1 cellular context compared by ENCODE assay signal in genomic region chr7:121157341-121157751, GRCh38.
TF ChIP-seq lines count a peak whose summit lies in the region.

No MANE protein-coding gene starts in this region.

TF ChIP-seq in K562, 482 proteins besides CTCF, POLR2A, EP300 and RAD21 (continued from another document and continues in another):
- TF ChIP-seq TSHZ1 (CRISPR knock-in tag; IDR thresholded peaks at IDR 0.05), result no peak
- TF ChIP-seq LCOR (CRISPR knock-in tag; IDR thresholded peaks at IDR 0.05), result peak; percentile 36; the same call in 1 of the 2 replicates
- TF ChIP-seq OTX1 (CRISPR knock-in tag; IDR thresholded peaks at IDR 0.05), result peak; percentile 57; the same call in 1 of the 2 replicates
- TF ChIP-seq KAT2B (IDR thresholded peaks at IDR 0.05; ENCODE audit: low read depth, low read length), result no peak
- TF ChIP-seq CXXC5 (CRISPR knock-in tag; IDR thresholded peaks at IDR 0.05), result peak; percentile 17; the same call in 1 of the 2 replicates
- TF ChIP-seq MCM2 (IDR thresholded peaks at IDR 0.05; ENCODE audit: low read depth), result no peak
- TF ChIP-seq NR0B1 (IDR thresholded peaks at IDR 0.05; ENCODE audit: partially characterized antibody), result no peak
- peak; percentile 60; the same call in 1 of the 2 replicates for TF ChIP-seq REST (CRISPR knock-in tag; IDR thresholded peaks at IDR 0.05; ENCODE audit: low read depth)
- no peak for TF ChIP-seq ARID2 (IDR thresholded peaks at IDR 0.05)
- no peak for TF ChIP-seq ELK3 (CRISPR knock-in tag; IDR thresholded peaks at IDR 0.05)
- peak; percentile 67 for TF ChIP-seq POLR2G (IDR thresholded peaks at IDR 0.05; ENCODE audit: low read depth, low read length)
- TF ChIP-seq ZNF583 (CRISPR knock-in tag; IDR thresholded peaks at IDR 0.05), result peak; percentile 59; the same call in 1 of the 2 replicates
- peak; percentile 56 for TF ChIP-seq POLR2B (IDR thresholded peaks at IDR 0.05; ENCODE audit: low read depth, partially characterized antibody)
- TF ChIP-seq KHSRP (IDR thresholded peaks at IDR 0.05), result no peak
- TF ChIP-seq MAFF (IDR thresholded peaks at IDR 0.05; ENCODE audit: low read length), result no peak
- TF ChIP-seq SUPT5H (IDR thresholded peaks at IDR 0.05), result peak; percentile 51
- no peak for TF ChIP-seq ZNF143 (CRISPR knock-in tag; IDR thresholded peaks at IDR 0.05)
- 0 out of 2 replicates have a peak, but pooled peaks have one; percentile 21 for TF ChIP-seq POLR2AphosphoS2 (IDR thresholded peaks at IDR 0.05; ENCODE audit: low read length)
- TF ChIP-seq RFX1 (IDR thresholded peaks at IDR 0.05), result no peak
- 0 out of 2 replicates have a peak, but pooled peaks have one; percentile 17 for TF ChIP-seq SMAD4 (CRISPR knock-in tag; conservative IDR thresholded peaks at IDR 0.05)
- TF ChIP-seq DMBX1 (CRISPR knock-in tag; IDR thresholded peaks at IDR 0.05; ENCODE audit: borderline replicate concordance), result 0 out of 2 replicates have a peak, but pooled peaks have one; percentile 40
- no peak for TF ChIP-seq MITF (IDR thresholded peaks at IDR 0.05)
- TF ChIP-seq CBFA2T2 (conservative IDR thresholded peaks at IDR 0.05), result no peak
- 0 out of 2 replicates have a peak, but pooled peaks have one; percentile 17 for TF ChIP-seq ZNF274 (IDR thresholded peaks at IDR 0.05; ENCODE audit: borderline replicate concordance, low read depth, low read length)
- peak; percentile 55; the same call in 1 of the 2 replicates for TF ChIP-seq NFXL1 (CRISPR knock-in tag; IDR thresholded peaks at IDR 0.05)
- TF ChIP-seq ZBTB17 (CRISPR knock-in tag; IDR thresholded peaks at IDR 0.05), result peak; percentile 62; the same call in 1 of the 2 replicates
- 0 out of 2 replicates have a peak, but pooled peaks have one; percentile 11 for TF ChIP-seq THRB (CRISPR knock-in tag; conservative IDR thresholded peaks at IDR 0.05)
- TF ChIP-seq HMGXB4 (CRISPR knock-in tag; IDR thresholded peaks at IDR 0.05), result 0 out of 2 replicates have a peak, but pooled peaks have one; percentile 47
- 0 out of 4 replicates have a peak, but pooled peaks of 1 of the 2 experiments have one; percentile 38 for TF ChIP-seq MAZ (CRISPR knock-in tag; conservative IDR thresholded peaks at IDR 0.05 in 1 of 2, IDR thresholded peaks at IDR 0.05 in 1 of 2)
- TF ChIP-seq PATZ1 (CRISPR knock-in tag; IDR thresholded peaks at IDR 0.05; ENCODE audit: borderline replicate concordance), result no peak
- TF ChIP-seq TCF7 (IDR thresholded peaks at IDR 0.05; ENCODE audit: borderline replicate concordance), result no peak
- 0 out of 2 replicates have a peak, but pooled peaks have one; percentile 45 for TF ChIP-seq TARDBP (IDR thresholded peaks at IDR 0.05)
- 0 out of 2 replicates have a peak, but pooled peaks have one; percentile 9 for TF ChIP-seq RHOXF2B (CRISPR knock-in tag; conservative IDR thresholded peaks at IDR 0.05)
- 0 out of 2 replicates have a peak, but pooled peaks have one; percentile 53 for TF ChIP-seq CGGBP1 (CRISPR knock-in tag; IDR thresholded peaks at IDR 0.05)
- TF ChIP-seq ATF4 (CRISPR knock-in tag; IDR thresholded peaks at IDR 0.05), result peak; percentile 37; the same call in 1 of the 2 replicates
- 0 out of 2 replicates have a peak, but pooled peaks have one; percentile 6 for TF ChIP-seq ZNF444 (CRISPR knock-in tag; IDR thresholded peaks at IDR 0.05)
- no peak for TF ChIP-seq PTBP1 (IDR thresholded peaks at IDR 0.05; ENCODE audit: low read depth, low read length)
- TF ChIP-seq ZNF449 (CRISPR knock-in tag; IDR thresholded peaks at IDR 0.05), result no peak
- no peak for TF ChIP-seq XRCC4 (IDR thresholded peaks at IDR 0.05; ENCODE audit: extremely low read depth, insufficient read depth, insufficient read length)
